ENCODE assay signal across 8 cellular contexts in the genomic region with DNA sequence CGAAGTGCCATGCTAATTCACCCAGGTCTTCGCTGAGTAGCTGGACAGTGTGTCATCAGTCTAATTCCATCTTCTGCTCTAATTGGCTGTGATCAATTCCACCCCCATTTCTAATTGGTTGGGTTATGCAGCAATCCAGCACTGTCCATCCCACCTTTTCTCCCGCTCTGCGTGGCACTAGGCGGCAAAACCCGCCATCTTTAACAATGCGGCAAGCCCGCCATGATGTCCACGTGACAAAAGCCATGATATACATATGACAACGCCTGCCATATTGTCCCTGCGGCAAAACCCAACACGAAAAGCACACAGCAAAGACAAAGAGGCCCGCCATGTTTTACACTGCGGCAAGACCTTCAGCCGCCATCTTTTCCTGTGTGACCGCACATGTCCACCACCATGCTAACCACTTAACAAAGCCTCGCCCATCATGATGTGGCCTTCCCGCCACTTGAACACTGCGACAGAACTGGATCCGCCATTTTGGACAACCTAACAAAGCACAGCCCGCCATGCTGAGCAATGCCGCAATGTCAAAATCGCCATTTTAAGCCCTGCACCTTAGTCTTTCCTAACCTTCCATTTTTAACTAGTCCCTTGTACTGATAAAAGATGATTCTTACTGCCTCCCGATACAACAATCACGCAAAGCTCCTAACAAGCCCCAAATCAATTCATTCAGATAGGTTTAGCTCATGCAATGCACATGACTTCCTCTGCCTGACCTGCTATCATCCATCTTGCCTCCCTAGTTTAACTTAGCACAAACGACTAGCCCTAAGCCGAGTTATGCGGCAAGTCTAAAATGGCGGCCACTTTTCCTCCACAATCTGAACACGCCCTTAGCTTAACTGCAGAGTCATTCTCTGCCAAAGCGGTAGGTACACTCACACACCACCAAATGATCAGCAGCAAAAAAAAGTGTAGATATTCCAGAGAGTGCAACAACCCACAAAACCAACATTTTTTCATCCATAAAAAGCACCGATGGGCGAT. TPM values are rescaled to one million over a fixed set of nuclear protein-coding genes. Genes with fewer than 3 reads are reported as not detected.
DNase-seq lines count a peak whose midpoint lies in the region; ATAC-seq, FAIRE-seq and TF ChIP-seq lines count a peak whose summit lies in the region.

No MANE protein-coding gene starts in this region.

- no peak overlapping the region for H3K4me2 ChIP-seq in HepG2 (ENCODE audit: low read depth, low read length)

- ATAC-seq in HepG2 (no peak), aorta (ENCODE audit: low FRiP score) (peak; percentile 91), upper lobe of right lung (no peak)

- no TSS peak for BruUV-seq in HepG2 (replicated peaks; lab: Mats Ljungman, UMichigan)

- 98% methylated on average over 33 of the region's 33 CpGs for WGBS in liver
- 92% methylated on average over 32 of the region's 33 CpGs for WGBS in HepG2 (ENCODE audit: low lambda C conversion rate)
- WGBS in aorta, 2 donors: 47 to 97% methylated on average over 33 of the region's 33 CpGs

- H4K20me1 ChIP-seq in HepG2 (ENCODE audit: insufficient read depth, low read length): no peaks in the 10 kb centered on the region

- in situ Hi-C loops in HepG2 (cut with HindIII; ENCODE audit: extremely low pct_ligation_motif_present, low pct_unique_long_range_greater_than_20kb): loop anchor here (10.0 kb wide), 1 partner anchor 493 kb away; no protein-coding TSS in a partner anchor

- peak overlapping the region in 2 of 3 donors; percentile 74 to 76 for H3K4me3 ChIP-seq in liver (ENCODE audit: low read depth in 1 of 3, low read length in 3 of 3)
- no peak overlapping the region for H3K4me3 ChIP-seq in HepG2 (replicated peaks in 1 of 3; ENCODE audit: insufficient read depth in 1 of 3, low read depth in 2 of 3, low read length in 3 of 3)
- peak overlapping the region; percentile 62 for H3K4me3 ChIP-seq in fibroblast of villous mesenchyme (ENCODE audit: low read depth, low read length)
- H3K4me3 ChIP-seq in aorta (ENCODE audit: low read length in 2 of 2): peak overlapping the region in 1 of 2 donors; percentile 93
- no peak overlapping the region for H3K4me3 ChIP-seq in upper lobe of right lung

- peaks cover 0 to 34% (median 31%) of the 10 kb centered on the region in 4 donors for H3K4me1 ChIP-seq in liver (ENCODE audit: control insufficient read depth in 4 of 4, insufficient read depth in 4 of 4, low read length in 3 of 4)
- H3K4me1 ChIP-seq in HepG2 (ENCODE audit: insufficient read depth, low read length): no peaks in the 10 kb centered on the region
- no peaks in the 10 kb centered on the region for H3K4me1 ChIP-seq in aorta (ENCODE audit: control insufficient read depth in 1 of 2, insufficient read depth in 2 of 2, low read length in 2 of 2)
- H3K4me1 ChIP-seq in upper lobe of right lung: no peaks in the 10 kb centered on the region

- H3K27ac ChIP-seq in liver (ENCODE audit: low read depth in 1 of 2, low read length in 2 of 2) (peak overlapping the region; percentile 82 to 92), HepG2 (ENCODE audit: extremely low read length, insufficient read depth, low read length) (no peak overlapping the region), aorta (ENCODE audit: low read depth in 1 of 2, low read length in 2 of 2) (no peak overlapping the region), upper lobe of right lung (no peak overlapping the region)

- H3K9ac ChIP-seq in liver (ENCODE audit: low read depth in 1 of 2, low read length in 2 of 2): peak overlapping the region in 1 of 2 donors; percentile 61
- no peak overlapping the region for H3K9ac ChIP-seq in HepG2 (ENCODE audit: insufficient read depth, low read depth, low read length)

- no peak for TF ChIP-seq POLR2A in HepG2 (IDR thresholded peaks at IDR 0.05; ENCODE audit: insufficient read depth in 1 of 2, low read depth in 2 of 2, low read length in 2 of 2)

- POLR2A ChIA-PET in HepG2 (lab: Yijun Ruan, JAX): no interaction called here

- no peak for TF ChIP-seq CTCF in liver (IDR thresholded peaks at IDR 0.05; ENCODE audit: low read depth, low read length, missing input control)
- no peak for TF ChIP-seq CTCF in HepG2 (CRISPR knock-in tag; IDR thresholded peaks at IDR 0.05)
- no peak for TF ChIP-seq CTCF in fibroblast of villous mesenchyme (IDR thresholded peaks at IDR 0.05; ENCODE audit: insufficient read depth, low read depth, low read length)
- no peak for TF ChIP-seq CTCF in upper lobe of right lung (IDR thresholded peaks at IDR 0.05)

- CTCF ChIA-PET in HepG2 (lab: Yijun Ruan, JAX; ENCODE audit: low intra/inter-chr PET ratio, low total read pairs): no interaction called here

- FAIRE-seq in HepG2 (lab: Jason Lieb, UNC): no peak

- no peaks in the 10 kb centered on the region for H3K36me3 ChIP-seq in liver (ENCODE audit: control insufficient read depth in 4 of 4, insufficient read depth in 3 of 4, low read depth in 1 of 4, low read length in 3 of 4)
- H3K36me3 ChIP-seq in HepG2 (replicated peaks in 1 of 2; ENCODE audit: control insufficient read depth in 1 of 2, insufficient read depth in 2 of 2, low read length in 2 of 2): no peaks in the 10 kb centered on the region
- no peaks in the 10 kb centered on the region for H3K36me3 ChIP-seq in aorta (ENCODE audit: control insufficient read depth in 1 of 2, insufficient read depth in 2 of 2, low read length in 1 of 2)
- no peaks in the 10 kb centered on the region for H3K36me3 ChIP-seq in upper lobe of right lung

- no peaks in the 10 kb centered on the region for H3K79me2 ChIP-seq in HepG2 (ENCODE audit: insufficient read depth, low read length)

- H3K9me3 ChIP-seq in liver (ENCODE audit: control insufficient read depth in 4 of 4, low read length in 3 of 4): no peaks in the 10 kb centered on the region
- H3K9me3 ChIP-seq in HepG2 (ENCODE audit: low read length): no peaks in the 10 kb centered on the region
- no peaks in the 10 kb centered on the region for H3K9me3 ChIP-seq in aorta (ENCODE audit: control insufficient read depth, low read length)
- H3K9me3 ChIP-seq in upper lobe of right lung: no peaks in the 10 kb centered on the region

- H3K27me3 ChIP-seq in liver (ENCODE audit: control insufficient read depth in 4 of 4, insufficient read depth in 4 of 4, low read length in 3 of 4) (no peaks in the 10 kb centered on the region), HepG2 (ENCODE audit: control insufficient read depth in 1 of 2, insufficient read depth in 2 of 2, low read length in 2 of 2) (no peaks in the 10 kb centered on the region), aorta (ENCODE audit: control insufficient read depth in 1 of 2, insufficient read depth in 2 of 2, low read length in 1 of 2) (no peaks in the 10 kb centered on the region), upper lobe of right lung (no peaks in the 10 kb centered on the region)

- no peak overlapping the region for H2AFZ ChIP-seq in HepG2 (ENCODE audit: low read length)

- TF ChIP-seq RAD21 in liver (IDR thresholded peaks at IDR 0.05) (peak in 1 of 2 donors; percentile 21), HepG2 (CRISPR knock-in tag; IDR thresholded peaks at IDR 0.05) (no peak)

- TF ChIP-seq EP300 in HepG2 (IDR thresholded peaks at IDR 0.05; ENCODE audit: low read depth in 2 of 2, low read length in 2 of 2) (no peak), HepG2 (CRISPR knock-in tag; IDR thresholded peaks at IDR 0.05; ENCODE audit: borderline replicate concordance) (no peak)

- DNase-seq in HepG2 (ENCODE audit: low spot score) (no peak), NOMO-1 (lab: John Stamatoyannopoulos, UW; ENCODE audit: unreplicated experiment in 2 of 2) (peak; percentile 82 to 84), fibroblast of villous mesenchyme (ENCODE audit: low read depth) (peak; percentile 85), aorta (peak; percentile 92 to 93), NCI-H2196 treated with DMSO at 0.1 percent for 48 hours (lab: John Stamatoyannopoulos, UW; ENCODE audit: unreplicated experiment) (no peak), NCI-H1092 (lab: John Stamatoyannopoulos, UW) (no peak), upper lobe of right lung (no peak)

- intact Hi-C loops in HepG2 (cut with micrococcal nuclease; ENCODE audit: unreplicated experiment) (no loop called here), aorta (cut with DNase I) (loop anchor here (5.0 to 10.0 kb wide), 2 partner anchors 91 to 493 kb away; no protein-coding TSS in a partner anchor), upper lobe of right lung (cut with DNase I) (no loop called here)

TF ChIP-seq in liver, 16 proteins besides CTCF, POLR2A, EP300 and RAD21 (continues in another document):
- TF ChIP-seq SP1 (IDR thresholded peaks at IDR 0.05): peak; percentile 69

TF ChIP-seq in HepG2, 621 proteins besides CTCF, POLR2A, EP300 and RAD21 (continues in another document):
- TF ChIP-seq DPF2 (CRISPR knock-in tag; IDR thresholded peaks at IDR 0.05; ENCODE audit: borderline replicate concordance, low read depth): no peak
- TF ChIP-seq KDM5B (CRISPR knock-in tag; IDR thresholded peaks at IDR 0.05; ENCODE audit: borderline replicate concordance): no peak
- TF ChIP-seq RFX1 (IDR thresholded peaks at IDR 0.05): no peak

RNA-seq across cellular contexts. Expression of a gene that starts 1.2 kb away (rescaled TPM):
- 100 to 1,000 TPM in 1 of 2 donors, under 1 TPM in 1; 0.93 to 225 TPM for total RNA-seq in liver
- polyA plus RNA-seq in liver: 10 to 100 TPM in 1 of 2 donors, not detected in 1; 65.0 TPM
- 0.02 TPM in 1 of 2 replicates, not detected in the other for total RNA-seq in HepG2 (2016; rRNA removed; fragmentation: Illumina TruSeq; extraction: Trizol)
- total RNA-seq in HepG2 (2016; cell fraction: cytosol; rRNA removed; fragmentation: Illumina TruSeq; extraction: Trizol; ENCODE audit: low read depth): not detected in 2 replicates
- total RNA-seq in HepG2 (2016; cell fraction: insoluble cytoplasmic fraction; rRNA removed; fragmentation: Illumina TruSeq; extraction: Trizol): 0.09 TPM in 1 of 2 replicates, not detected in the other
- not detected in 2 replicates for total RNA-seq in HepG2 (2016; cell fraction: membrane; rRNA removed; fragmentation: Illumina TruSeq; extraction: Trizol)
- 0.06 and 0.28 TPM in 2 replicates for total RNA-seq in HepG2 (2016; cell fraction: nucleus; rRNA removed; fragmentation: Illumina TruSeq; extraction: Trizol)
- polyA plus RNA-seq in HepG2 (2011; rRNA removed): 0.25 and 0.26 TPM in 2 replicates
- polyA plus RNA-seq in HepG2 (2011; cell fraction: cytosol; rRNA removed): 0.01 and 0.09 TPM in 2 replicates
- 1.1 and 2.4 TPM in 2 replicates for polyA plus RNA-seq in HepG2 (2011; cell fraction: nucleus; rRNA removed)
- polyA plus RNA-seq in HepG2 (2012): 0.03 and 0.04 TPM in 2 replicates
- not detected in 2 replicates for polyA plus RNA-seq in HepG2 (2016; cell fraction: cytosol; fragmentation: Illumina TruSeq; extraction: Trizol; ENCODE audit: low read depth)
- polyA plus RNA-seq in HepG2 (2016; cell fraction: insoluble cytoplasmic fraction; fragmentation: Illumina TruSeq; extraction: Trizol; ENCODE audit: low read depth): not detected in 2 replicates
- not detected in 2 replicates for polyA plus RNA-seq in HepG2 (2016; cell fraction: membrane; fragmentation: Illumina TruSeq; extraction: Trizol; ENCODE audit: low read depth)
- polyA plus RNA-seq in HepG2 (2016; cell fraction: nucleus; fragmentation: Illumina TruSeq; extraction: Trizol; ENCODE audit: insufficient read depth, low read depth): 0.30 and 0.32 TPM in 2 replicates
- polyA minus RNA-seq in HepG2 (2011; rRNA and poly(A)+ RNA removed; ENCODE audit: low replicate concordance): 0.74 and 8.4 TPM in 2 replicates
- not detected in 2 replicates for polyA minus RNA-seq in HepG2 (2011; cell fraction: cytosol; rRNA and poly(A)+ RNA removed)
- polyA minus RNA-seq in HepG2 (2011; cell fraction: nucleus; rRNA and poly(A)+ RNA removed): 0.26 and 1.6 TPM in 2 replicates
- total RNA-seq in fibroblast of villous mesenchyme: 88.5 and 115 TPM in 2 replicates
- total RNA-seq in aorta: 100 to 1,000 TPM; 367 to 437 TPM
- polyA plus RNA-seq in aorta: 100 to 1,000 TPM in 1 of 2 donors, under 1 TPM in 1; 0.25 to 336 TPM
- 0.12 TPM for total RNA-seq in upper lobe of right lung

Comparison
In these comparisons a context has a peak if more than half of its experiments do, and no peak if none do; other contexts are left out.
1. H3K27ac ChIP-seq: peak in liver (2 of 2); none in HepG2 (single experiment), aorta (0 of 2) and upper lobe of right lung (single experiment).
2. H3K4me3 ChIP-seq: peak in liver (2 of 3) and fibroblast of villous mesenchyme (single experiment); none in HepG2 (0 of 3) and upper lobe of right lung (single experiment).
3. DNase-seq: peak in NOMO-1 (2 of 2), fibroblast of villous mesenchyme (single experiment) and aorta (2 of 2); none in HepG2 (single experiment), NCI-H2196 treated with DMSO at 0.1 percent for 48 hours (single experiment), NCI-H1092 (single experiment) and upper lobe of right lung (single experiment).
4. intact Hi-C loops: an anchor here in aorta (5.0 to 10.0 kb wide); none called in HepG2 and upper lobe of right lung.